In the genomic region with DNA sequence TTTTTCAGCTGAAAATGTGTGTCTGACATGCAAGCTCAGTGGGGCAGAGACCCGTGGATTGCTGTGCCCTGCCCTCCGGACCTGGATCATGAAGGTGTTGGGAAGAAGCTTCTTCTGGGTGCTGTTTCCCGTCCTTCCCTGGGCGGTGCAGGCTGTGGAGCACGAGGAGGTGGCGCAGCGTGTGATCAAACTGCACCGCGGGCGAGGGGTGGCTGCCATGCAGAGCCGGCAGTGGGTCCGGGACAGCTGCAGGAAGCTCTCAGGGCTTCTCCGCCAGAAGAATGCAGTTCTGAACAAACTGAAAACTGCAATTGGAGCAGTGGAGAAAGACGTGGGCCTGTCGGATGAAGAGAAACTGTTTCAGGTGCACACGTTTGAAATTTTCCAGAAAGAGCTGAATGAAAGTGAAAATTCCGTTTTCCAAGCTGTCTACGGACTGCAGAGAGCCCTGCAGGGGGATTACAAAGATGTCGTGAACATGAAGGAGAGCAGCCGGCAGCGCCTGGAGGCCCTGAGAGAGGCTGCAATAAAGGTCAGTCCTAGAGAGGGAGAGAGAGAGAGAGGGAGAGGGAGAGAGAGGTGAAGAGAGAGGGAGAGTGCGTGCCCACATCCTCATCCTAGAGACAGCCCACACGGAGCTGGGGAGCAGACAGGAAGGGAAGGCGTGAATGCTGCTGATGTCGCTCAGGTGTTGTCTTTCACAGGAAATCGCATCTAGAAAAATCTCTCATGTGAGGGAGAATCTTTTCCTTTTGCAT, we compare ENCODE assay signal across 1 cellular context.
A peak's percentile ranks its signal among the peaks of the same experiment; 100 is the strongest.
TF ChIP-seq lines count a peak whose summit lies in the region.

No MANE protein-coding gene starts in this region.

TF ChIP-seq in HepG2, 621 proteins besides CTCF, POLR2A, EP300 and RAD21:
- 0 out of 2 replicates have a peak, but pooled peaks have one; percentile 32 for TF ChIP-seq ZBTB38 (CRISPR knock-in tag; IDR thresholded peaks at IDR 0.05)
- TF ChIP-seq HNRNPL (IDR thresholded peaks at IDR 0.05; ENCODE audit: low read depth, low read length): no peak
- 0 out of 2 replicates have a peak, but pooled peaks have one; percentile 27 for TF ChIP-seq ZNF350 (CRISPR knock-in tag; IDR thresholded peaks at IDR 0.05; ENCODE audit: borderline replicate concordance, low read depth)
